In the genomic region with DNA sequence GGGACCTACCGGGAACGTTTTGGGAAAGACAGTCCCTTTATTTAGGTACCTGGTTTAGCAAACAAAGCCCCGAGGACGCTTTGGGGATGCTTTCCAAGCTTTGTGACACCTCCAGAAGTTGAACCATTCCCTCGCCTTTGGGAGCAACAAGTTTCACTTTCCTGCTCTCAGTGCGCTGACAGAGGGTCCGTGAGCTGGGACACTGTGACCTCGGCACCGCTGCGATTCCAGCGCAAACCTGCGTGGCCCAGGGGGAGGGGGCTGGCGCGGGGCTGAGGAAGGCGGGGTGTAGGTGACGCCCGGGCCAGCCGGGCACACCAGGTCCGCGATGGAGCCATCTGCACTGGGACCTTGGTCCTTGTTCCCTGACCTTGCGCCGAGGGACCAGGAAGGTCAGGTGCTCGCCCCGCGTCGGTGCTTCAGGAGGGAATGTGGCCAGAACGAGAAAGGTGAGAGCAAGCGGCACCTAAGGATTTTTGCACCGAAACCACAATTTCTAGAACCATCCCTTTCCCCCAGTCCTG, we compare ENCODE assay signal across 8 cellular contexts. TPM values are rescaled to one million over a fixed set of nuclear protein-coding genes. Genes with fewer than 3 reads are reported as not detected.
DNase-seq lines count a peak whose midpoint lies in the region; ATAC-seq and TF ChIP-seq lines count a peak whose summit lies in the region.

No MANE protein-coding gene starts in this region.

- H3K9me3 ChIP-seq in body of pancreas (no peaks in the 10 kb centered on the region), testis (no peaks in the 10 kb centered on the region)

- TF ChIP-seq POLR2A in body of pancreas (IDR thresholded peaks at IDR 0.05) (no peak), testis (IDR thresholded peaks at IDR 0.05) (no peak)

- H3K27ac Mint-ChIP-seq in IgD-negative memory B cell, result no peak overlapping the region

- WGBS in body of pancreas, 2 donors, result 1 to 2% methylated on average over 19 to 29 of the region's 29 CpGs
- 1% methylated on average over 21 to 29 of the region's 29 CpGs for WGBS in testis, 2 donors

- peaks cover 29% of the 10 kb centered on the region for H3K4me1 ChIP-seq in body of pancreas
- H3K4me1 ChIP-seq in testis, result no peaks in the 10 kb centered on the region

- DNase-seq in body of pancreas (peak in 3 of 4 donors; percentile 18 to 25 (median 22)), left colon (peak; percentile 18 to 30), testis (peak; percentile 28), globus pallidus (ENCODE audit: low spot score) (no peak)

- intact Hi-C loops in body of pancreas (cut with DNase I) (no loop called here), left colon (cut with DNase I, micrococcal nuclease) (no loop called here), testis (cut with DNase I; ENCODE audit: low total_unique reads) (loop anchor here (10.0 kb wide), 1 partner anchor 144 kb away; no protein-coding TSS in a partner anchor)

- H3K4me1 Mint-ChIP-seq in IgD-negative memory B cell, result peaks cover 1 to 18% (median 14%) of the 10 kb centered on the region in 3 donors

- ATAC-seq in body of pancreas (peak; percentile 49), left colon (peak; percentile 51), GM18870 (IDR thresholded peaks at IDR 0.05; ENCODE audit: unreplicated experiment) (no peak), HG03039 (IDR thresholded peaks at IDR 0.05; ENCODE audit: unreplicated experiment) (no peak)

- peak overlapping the region; percentile 63 for H3K4me3 ChIP-seq in GM08714 (ENCODE audit: low read length)
- H3K4me3 ChIP-seq in body of pancreas, result peak overlapping the region; percentile 13 to 17
- peak overlapping the region; percentile 55 to 66 for H3K4me3 ChIP-seq in testis

- H3K27ac ChIP-seq in body of pancreas (peak overlapping the region in 2 of 4 donors; percentile 8 to 12), testis (peak overlapping the region; percentile 27 to 76)

- no peak for TF ChIP-seq CTCF in body of pancreas (IDR thresholded peaks at IDR 0.05)
- no peak for TF ChIP-seq CTCF in testis (IDR thresholded peaks at IDR 0.05)

- H3K27me3 ChIP-seq in body of pancreas (peaks cover 0 to 5% of the 10 kb centered on the region in 2 donors), testis (no peaks in the 10 kb centered on the region)

- H3K36me3 Mint-ChIP-seq in IgD-negative memory B cell, result no peaks in the 10 kb centered on the region

- peak overlapping the region; percentile 46 to 91 (median 82) for H3K4me3 Mint-ChIP-seq in IgD-negative memory B cell

- H3K36me3 ChIP-seq in body of pancreas (replicated peaks in 1 of 2; ENCODE audit: insufficient read depth in 1 of 2, low read depth in 2 of 2), result no peaks in the 10 kb centered on the region
- H3K36me3 ChIP-seq in testis (ENCODE audit: low read depth, missing control alignments), result no peaks in the 10 kb centered on the region

- H3K27me3 Mint-ChIP-seq in IgD-negative memory B cell, result peaks cover 57% of the 10 kb centered on the region

- H3K9me3 Mint-ChIP-seq in IgD-negative memory B cell, result peaks cover 0 to 3% (median 0%) of the 10 kb centered on the region in 3 donors

RNA-seq across cellular contexts. Expression of a gene that starts 0.7 kb away (rescaled TPM):
- polyA plus RNA-seq in IgD-negative memory B cell (not detected), testis (ENCODE audit: insufficient read depth, low read depth, low replicate concordance) (3.9 TPM)
- total RNA-seq in body of pancreas (1 to 10 TPM; 2.6 to 4.7 TPM), left colon (1 to 10 TPM in 1 of 2 donors, under 1 TPM in 1; 0.58 to 3.7 TPM), testis (1 to 10 TPM; 2.8 to 3.2 TPM)

Comparison
In these comparisons a context has a peak if more than half of its experiments do, and no peak if none do; other contexts are left out.
1. ATAC-seq: peak in body of pancreas (single experiment) and left colon (single experiment); none in GM18870 (single experiment) and HG03039 (single experiment).
2. Peak in every context shown above with its lines, with median percentiles within 50 percentile points of each other: H3K4me3 ChIP-seq.